8 cellular contexts compared by ENCODE assay signal in genomic region chr9:100505564-100506159, GRCh38. TPM values are rescaled to one million over a fixed set of nuclear protein-coding genes. Genes with fewer than 3 reads are reported as not detected.
DNase-seq lines count a peak whose midpoint lies in the region; ATAC-seq lines count a peak whose summit lies in the region.

No MANE protein-coding gene starts in this region.

- DNase-seq in NCI-H82 (lab: John Stamatoyannopoulos, UW), result peak; percentile 74
- DNase-seq in NCI-H82 treated with DMSO at 0.1 percent for 48 hours (lab: John Stamatoyannopoulos, UW; ENCODE audit: unreplicated experiment), result no peak
- peak; percentile 52 to 91 for DNase-seq in HAP-1 (ENCODE audit: low spot score in 2 of 2)
- DNase-seq in OCI-M1 (lab: John Stamatoyannopoulos, UW), result peak; percentile 89
- DNase-seq in activated T-helper 1 cell treated with Interleukin-2 at 50 U/mL for 16 hours (ENCODE audit: low read depth), result peak; percentile 21
- DNase-seq in left cardiac atrium, result peak; percentile 62
- DNase-seq in stimulated activated CD4-positive, alpha-beta T cell treated with anti-CD3 and anti-CD28 coated beads, Interleukin-12 subunit alpha, Interleukin-12 subunit beta, amount 100 ng/mL, for 24 hours (ENCODE audit: low read depth in 2 of 2), result peak; percentile 26 to 73
- DNase-seq in DMS114 treated with DMSO at 0.1 percent for 48 hours (lab: John Stamatoyannopoulos, UW; ENCODE audit: unreplicated experiment), result no peak

- no peaks in the 10 kb centered on the region for H3K9me3 ChIP-seq in HAP-1

- peaks cover 3% of the 10 kb centered on the region for H3K36me3 ChIP-seq in HAP-1 (replicated peaks)

- intact Hi-C loops in left cardiac atrium (cut with DNase I), result loop anchor here in 1 of 2 donors (5.0 kb wide), 1 partner anchor 92 kb away; no protein-coding TSS in a partner anchor

- H3K4me3 ChIP-seq in HAP-1, result no peak overlapping the region

- peak in 1 of 2 donors; percentile 49 for ATAC-seq in left cardiac atrium

- H3K27me3 ChIP-seq in HAP-1 (ENCODE audit: low read depth), result no peaks in the 10 kb centered on the region

- in situ Hi-C loops in HAP-1 (cut with MboI; ENCODE audit: low sequenced_read_pairs), result no loop called here

- no peaks in the 10 kb centered on the region for H3K4me1 ChIP-seq in HAP-1

RNA-seq across cellular contexts. Expression of gene TMEFF1, which starts 32.7 kb away (rescaled TPM):
- under 1 TPM in 1 of 2 donors, not detected in 1; 0.35 TPM for total RNA-seq in left cardiac atrium

Comparison
In these comparisons a context has a peak if more than half of its experiments do, and no peak if none do; other contexts are left out.
1. DNase-seq: peak in NCI-H82 (single experiment), HAP-1 (2 of 2), OCI-M1 (single experiment), activated T-helper 1 cell treated with Interleukin-2 at 50 U/mL for 16 hours (single experiment), left cardiac atrium (single experiment) and stimulated activated CD4-positive, alpha-beta T cell treated with anti-CD3 and anti-CD28 coated beads, Interleukin-12 subunit alpha, Interleukin-12 subunit beta, amount 100 ng/mL, for 24 hours (2 of 2); none in NCI-H82 treated with DMSO at 0.1 percent for 48 hours (single experiment) and DMS114 treated with DMSO at 0.1 percent for 48 hours (single experiment).